Comparison of ENCODE assay signal across 10 cellular contexts in the genomic region with DNA sequence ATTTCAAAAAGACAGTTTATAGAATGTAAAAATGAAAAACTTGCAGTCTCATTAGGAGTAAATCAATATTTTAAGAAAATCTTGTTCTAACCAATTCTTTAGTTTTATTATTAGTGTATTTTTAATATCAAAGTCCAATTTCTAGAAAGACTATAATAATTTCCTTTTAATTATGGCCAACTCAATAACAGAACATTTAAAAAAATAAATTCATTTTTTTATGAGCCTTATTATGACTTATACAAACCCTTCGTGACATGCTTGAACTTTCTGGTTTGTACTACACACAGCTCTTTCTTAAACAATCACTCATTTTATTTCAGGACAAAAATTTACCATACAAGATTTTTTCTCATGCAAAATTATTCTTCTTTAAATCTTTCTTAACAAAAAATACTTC. TPM values are rescaled to one million over a fixed set of nuclear protein-coding genes. Genes with fewer than 3 reads are reported as not detected.
"Had no signal": no experiment of that assay in that cellular context is flagged by ENCODE, and none has a peak within 500 bp of the region (broad histone marks: within the 10 kb centered on the region; RNA-seq: fewer than 3 reads in every experiment).

No MANE protein-coding gene starts in this region.

- FAIRE-seq: HTR-8/SVneo, K562 had no signal

- H3K36me3 ChIP-seq: HAP-1 had no signal

- H3K4me1 ChIP-seq: HAP-1 had no signal

- H3K4me3 ChIP-seq: GM23248, HAP-1, K562 had no signal

- H3K9me3 ChIP-seq: HAP-1 had no signal

- DNase-seq: GM23248, GOT3, H7, IMR-90, KG1 had no signal

- H3K27ac ChIP-seq: GM23248 had no signal

- H3K9ac ChIP-seq: GM23248 had no signal

RNA-seq across cellular contexts. Expression of gene MRGPRE, which starts 11.7 kb away (rescaled TPM):
- total RNA-seq: GM23248, H4, H7, IMR-90, K562 had no signal
- polyA plus RNA-seq: GM23248, IMR-90, K562 had no signal

RNA-seq across cellular contexts. Expression of gene MRGPRG, which starts 25.3 kb away (rescaled TPM):
- total RNA-seq: GM23248, H4, H7, HT-29, IMR-90, K562 had no signal
- polyA plus RNA-seq: GM23248, IMR-90, K562 had no signal
